24 cellular contexts compared by ENCODE assay signal in genomic region chr9:121474225-121474947, GRCh38. TPM values are rescaled to one million over a fixed set of nuclear protein-coding genes. Genes with fewer than 3 reads are reported as not detected.
DNase-seq lines count a peak whose midpoint lies in the region; ATAC-seq and TF ChIP-seq lines count a peak whose summit lies in the region.
"Had no signal": no experiment of that assay in that cellular context is flagged by ENCODE, and none has a peak within 500 bp of the region (broad histone marks: within the 10 kb centered on the region; RNA-seq: fewer than 3 reads in every experiment).

No MANE protein-coding gene starts in this region.

- H3K27ac Mint-ChIP-seq in activated naive CD8-positive, alpha-beta T cell treated with anti-CD3 and anti-CD28 coated beads for 36 hours, result no peak overlapping the region
- no peak overlapping the region for H3K27ac Mint-ChIP-seq in activated naive CD4-positive, alpha-beta T cell treated with anti-CD3 and anti-CD28 coated beads for 36 hours
- H3K27ac Mint-ChIP-seq: HFFc6 had no signal

- no peak overlapping the region for H3K4me3 Mint-ChIP-seq in activated naive CD8-positive, alpha-beta T cell treated with anti-CD3 and anti-CD28 coated beads for 36 hours
- H3K4me3 Mint-ChIP-seq in activated naive CD4-positive, alpha-beta T cell treated with anti-CD3 and anti-CD28 coated beads for 36 hours, result no peak overlapping the region
- H3K4me3 Mint-ChIP-seq: HFFc6 had no signal

- H3K27me3 ChIP-seq in right atrium auricular region (no peaks in the 10 kb centered on the region), HAP-1 (ENCODE audit: low read depth) (peaks cover 76% of the 10 kb centered on the region)

- H3K4me3 ChIP-seq in right atrium auricular region, result no peak overlapping the region
- no peak overlapping the region for H3K4me3 ChIP-seq in HAP-1
- H3K4me3 ChIP-seq: PC-9, SJCRH30 had no signal

- TF ChIP-seq CTCF in right atrium auricular region (IDR thresholded peaks at IDR 0.05), result no peak

- H3K4me1 Mint-ChIP-seq in activated naive CD8-positive, alpha-beta T cell treated with anti-CD3 and anti-CD28 coated beads for 36 hours, result no peaks in the 10 kb centered on the region
- no peaks in the 10 kb centered on the region for H3K4me1 Mint-ChIP-seq in activated naive CD4-positive, alpha-beta T cell treated with anti-CD3 and anti-CD28 coated beads for 36 hours (ENCODE audit: low read depth)

- in situ Hi-C loops in HAP-1 (cut with MboI; ENCODE audit: low sequenced_read_pairs), result no loop called here

- H3K36me3 ChIP-seq in right atrium auricular region (no peaks in the 10 kb centered on the region), HAP-1 (replicated peaks) (no peaks in the 10 kb centered on the region)
- H3K36me3 ChIP-seq: SJCRH30 had no signal

- DNase-seq in Right ventricle myocardium inferior (ENCODE audit: missing footprints), result no peak
- DNase-seq in cardiac septum (ENCODE audit: low spot score), result no peak
- no peak for DNase-seq in right atrium auricular region (ENCODE audit: low spot score)
- peak; percentile 57 for DNase-seq in putamen (ENCODE audit: low spot score)
- DNase-seq in activated naive CD8-positive, alpha-beta T cell treated with anti-CD3 and anti-CD28 coated beads for 36 hours, result no peak
- DNase-seq in GM19238 (ENCODE audit: insufficient read length, low spot score), result no peak
- no peak for DNase-seq in activated naive CD4-positive, alpha-beta T cell treated with anti-CD3 and anti-CD28 coated beads for 36 hours
- DNase-seq in HAP-1 (ENCODE audit: low spot score in 2 of 2), result no peak
- DNase-seq: AML-193, DMS79, HFFc6, IMR-90, NCI-H1417 treated with DMSO at 0.1 percent for 48 hours, NCI-H187 treated with DMSO at 0.1 percent for 48 hours, NCI-H345, NCI-H526, SJCRH30 had no signal

- H3K9me3 ChIP-seq in right atrium auricular region, result no peaks in the 10 kb centered on the region
- H3K9me3 ChIP-seq in HAP-1, result no peaks in the 10 kb centered on the region
- H3K9me3 ChIP-seq: SJCRH30 had no signal

- ATAC-seq in Right ventricle myocardium inferior, result peak; percentile 83

- H3K36me3 Mint-ChIP-seq in activated naive CD8-positive, alpha-beta T cell treated with anti-CD3 and anti-CD28 coated beads for 36 hours, result no peaks in the 10 kb centered on the region
- no peaks in the 10 kb centered on the region for H3K36me3 Mint-ChIP-seq in activated naive CD4-positive, alpha-beta T cell treated with anti-CD3 and anti-CD28 coated beads for 36 hours (ENCODE audit: low read depth)

- intact Hi-C loops in Right ventricle myocardium inferior (cut with DNase I) (no loop called here), cardiac septum (cut with DNase I) (no loop called here)
- intact Hi-C loops in activated naive CD4-positive, alpha-beta T cell treated with anti-CD3 and anti-CD28 coated beads for 36 hours (cut with micrococcal nuclease), result no loop called here

- peak overlapping the region; percentile 31 to 77 for H3K27ac ChIP-seq in right atrium auricular region
- H3K27ac ChIP-seq: 22Rv1, C4-2B, HL-60, PC-9, RWPE1, SJCRH30 had no signal

- H3K4me1 ChIP-seq in right atrium auricular region, result peaks cover 0 to 56% of the 10 kb centered on the region in 2 donors
- H3K4me1 ChIP-seq in HAP-1, result peaks cover 11% of the 10 kb centered on the region
- H3K4me1 ChIP-seq: SJCRH30 had no signal

- no peaks in the 10 kb centered on the region for H3K9me3 Mint-ChIP-seq in activated naive CD8-positive, alpha-beta T cell treated with anti-CD3 and anti-CD28 coated beads for 36 hours
- no peaks in the 10 kb centered on the region for H3K9me3 Mint-ChIP-seq in activated naive CD4-positive, alpha-beta T cell treated with anti-CD3 and anti-CD28 coated beads for 36 hours
- H3K9me3 Mint-ChIP-seq: HFFc6 had no signal

- peaks cover 6% of the 10 kb centered on the region for H3K27me3 Mint-ChIP-seq in activated naive CD8-positive, alpha-beta T cell treated with anti-CD3 and anti-CD28 coated beads for 36 hours
- H3K27me3 Mint-ChIP-seq in activated naive CD4-positive, alpha-beta T cell treated with anti-CD3 and anti-CD28 coated beads for 36 hours (ENCODE audit: low read depth), result no peaks in the 10 kb centered on the region

- CTCF ChIA-PET in activated naive CD4-positive, alpha-beta T cell treated with anti-CD3 and anti-CD28 coated beads for 36 hours (lab: Charles Lee), result no interaction called here

RNA-seq across cellular contexts. Expression of gene GGTA1, which starts 25.3 kb away (rescaled TPM):
- total RNA-seq in Right ventricle myocardium inferior (27.9 TPM), cardiac septum (8.8 TPM), right atrium auricular region (10 to 100 TPM; 11.6 to 15.2 TPM)
- not detected for total RNA-seq in activated naive CD8-positive, alpha-beta T cell treated with anti-CD3 and anti-CD28 coated beads for 36 hours
- not detected for total RNA-seq in activated naive CD4-positive, alpha-beta T cell treated with anti-CD3 and anti-CD28 coated beads for 36 hours
- total RNA-seq: HFFc6, HT1080, IMR-90, MCF 10A, PC-9, SJCRH30 had no signal
